Comparison of ENCODE assay signal across 18 cellular contexts in genomic region chr2:23592061-23592685, GRCh38.
DNase-seq lines count a peak whose midpoint lies in the region; ATAC-seq, FAIRE-seq and TF ChIP-seq lines count a peak whose summit lies in the region.
"Had no signal": no experiment of that assay in that cellular context is flagged by ENCODE, and none has a peak within 500 bp of the region (broad histone marks: within the 10 kb centered on the region; RNA-seq: fewer than 3 reads in every experiment).

No MANE protein-coding gene starts in this region.

- H3K4me2 ChIP-seq in mammary epithelial cell (ENCODE audit: insufficient read depth, low read depth, low read length), result no peak overlapping the region

- no peak for FAIRE-seq in RCC 7860 (lab: Jason Lieb, UNC)

- H3K27ac ChIP-seq in breast epithelium (peak overlapping the region; percentile 80 to 82), mammary epithelial cell (ENCODE audit: insufficient read depth, low read depth, low read length) (no peak overlapping the region), esophagus squamous epithelium (peak overlapping the region in 3 of 4 donors; percentile 63 to 72 (median 69)), rectal smooth muscle tissue (ENCODE audit: low read depth, low read length) (peak overlapping the region; percentile 89), upper lobe of right lung (no peak overlapping the region), vagina (no peak overlapping the region)
- H3K27ac ChIP-seq: 22Rv1 had no signal

- no peak for DNase-seq in breast epithelium (ENCODE audit: low spot score in 2 of 2)
- no peak for DNase-seq in mammary epithelial cell
- DNase-seq in esophagus squamous epithelium (lab: John Stamatoyannopoulos, UW), result no peak
- peak; percentile 55 for DNase-seq in upper lobe of right lung
- no peak for DNase-seq in vagina (ENCODE audit: extremely low spot score in 2 of 2)
- no peak for DNase-seq in RCC 7860 (ENCODE audit: low spot score)
- DNase-seq: AML-193, DMS153, GDM1, H9, KG1, MV-4-11, NCI-H1694 treated with DMSO at 0.1 percent for 48 hours, NCI-H510A, NCI-H774 had no signal

- H3K9me3 ChIP-seq in breast epithelium (no peaks in the 10 kb centered on the region), mammary epithelial cell (replicated peaks; ENCODE audit: insufficient read depth, low read length) (no peaks in the 10 kb centered on the region), esophagus squamous epithelium (no peaks in the 10 kb centered on the region), upper lobe of right lung (no peaks in the 10 kb centered on the region), vagina (no peaks in the 10 kb centered on the region)

- no TSS peak for BruUV-seq in mammary epithelial cell (replicated peaks; lab: Mats Ljungman, UMichigan)

- CTCF ChIA-PET in mammary epithelial cell (lab: Charles Lee; ENCODE audit: low non-redundant PET), result no interaction called here

- intact Hi-C loops in breast epithelium (cut with DNase I; ENCODE audit: low total_unique reads), result no loop called here
- intact Hi-C loops in mammary epithelial cell (cut with micrococcal nuclease), result loop anchor here (10.0 kb wide), 1 partner anchor 943 kb away; no protein-coding TSS in a partner anchor
- intact Hi-C loops in esophagus squamous epithelium (cut with DNase I), result no loop called here
- intact Hi-C loops in upper lobe of right lung (cut with DNase I), result no loop called here
- intact Hi-C loops in vagina (cut with DNase I), result no loop called here

- no peaks in the 10 kb centered on the region for H3K79me2 ChIP-seq in mammary epithelial cell (ENCODE audit: insufficient read depth, low read length)

- H3K27me3 ChIP-seq in breast epithelium (no peaks in the 10 kb centered on the region), mammary epithelial cell (ENCODE audit: insufficient read depth, low read length) (no peaks in the 10 kb centered on the region), esophagus squamous epithelium (no peaks in the 10 kb centered on the region), rectal smooth muscle tissue (ENCODE audit: control insufficient read depth, insufficient read depth, low read length) (no peaks in the 10 kb centered on the region), upper lobe of right lung (no peaks in the 10 kb centered on the region), vagina (no peaks in the 10 kb centered on the region)

- ATAC-seq in upper lobe of right lung, result no peak
- no peak for ATAC-seq in HG03342 (IDR thresholded peaks at IDR 0.05; ENCODE audit: unreplicated experiment)

- H3K4me1 ChIP-seq in breast epithelium (peaks cover 0 to 10% of the 10 kb centered on the region in 2 donors), mammary epithelial cell (ENCODE audit: insufficient read depth, low read length) (peaks cover 7% of the 10 kb centered on the region), esophagus squamous epithelium (peaks cover 15 to 81% (median 36%) of the 10 kb centered on the region in 3 donors), rectal smooth muscle tissue (ENCODE audit: control insufficient read depth, insufficient read depth, low read length) (peaks cover 45% of the 10 kb centered on the region), upper lobe of right lung (no peaks in the 10 kb centered on the region), vagina (peaks cover 17% of the 10 kb centered on the region)

- no peaks in the 10 kb centered on the region for H4K20me1 ChIP-seq in mammary epithelial cell (ENCODE audit: insufficient read depth, low read length)

- H3K4me3 ChIP-seq in breast epithelium (no peak overlapping the region), mammary epithelial cell (replicated peaks in 1 of 3; ENCODE audit: insufficient read depth in 1 of 3, low read depth in 2 of 3, low read length in 3 of 3) (no peak overlapping the region), esophagus squamous epithelium (no peak overlapping the region), rectal smooth muscle tissue (ENCODE audit: low read length) (no peak overlapping the region), upper lobe of right lung (no peak overlapping the region), vagina (no peak overlapping the region)

- dilution Hi-C loops in mammary epithelial cell (cut with HindIII; ENCODE audit: low sequenced_read_pairs), result no loop called here

- TF ChIP-seq POLR2A in breast epithelium (IDR thresholded peaks at IDR 0.05) (no peak), esophagus squamous epithelium (IDR thresholded peaks at IDR 0.05) (no peak), vagina (IDR thresholded peaks at IDR 0.05) (no peak)

- WGBS in mammary epithelial cell (ENCODE audit: low coverage, missing lambda C conversion rate), result 98% methylated on average over 7 of the region's 9 CpGs
- no CpG with 5 or more reads among the region's 9 CpGs for WGBS in esophagus squamous epithelium, 2 donors

- H3K9ac ChIP-seq in mammary epithelial cell (ENCODE audit: insufficient read depth, low read length) (no peak overlapping the region), rectal smooth muscle tissue (ENCODE audit: low read length) (no peak overlapping the region)

- TF ChIP-seq CTCF in breast epithelium (IDR thresholded peaks at IDR 0.05), result no peak
- TF ChIP-seq CTCF in mammary epithelial cell (conservative IDR thresholded peaks at IDR 0.05 in 1 of 2, IDR thresholded peaks at IDR 0.05 in 1 of 2; ENCODE audit: extremely low read depth in 1 of 2, insufficient read depth in 1 of 2, low read depth in 1 of 2, low read length in 2 of 2), result no peak
- TF ChIP-seq CTCF in esophagus squamous epithelium (IDR thresholded peaks at IDR 0.05), result no peak
- TF ChIP-seq CTCF in upper lobe of right lung (IDR thresholded peaks at IDR 0.05), result no peak
- no peak for TF ChIP-seq CTCF in vagina (IDR thresholded peaks at IDR 0.05)

- H3K36me3 ChIP-seq in breast epithelium (no peaks in the 10 kb centered on the region), mammary epithelial cell (ENCODE audit: insufficient read depth, low read length) (no peaks in the 10 kb centered on the region), esophagus squamous epithelium (no peaks in the 10 kb centered on the region), rectal smooth muscle tissue (ENCODE audit: control insufficient read depth, insufficient read depth, low read length) (no peaks in the 10 kb centered on the region), upper lobe of right lung (no peaks in the 10 kb centered on the region), vagina (no peaks in the 10 kb centered on the region)

- H2AFZ ChIP-seq in mammary epithelial cell (ENCODE audit: low read depth, low read length), result no peak overlapping the region

- in situ Hi-C loops in mammary epithelial cell (cut with MboI; ENCODE audit: low sequenced_read_pairs in 2 of 2), result no loop called here

Comparison
In these comparisons a context has a peak if more than half of its experiments do, and no peak if none do; other contexts are left out.
1. H3K27ac ChIP-seq: peak in breast epithelium (2 of 2), esophagus squamous epithelium (3 of 4) and rectal smooth muscle tissue (single experiment); none in mammary epithelial cell (single experiment), upper lobe of right lung (single experiment) and vagina (single experiment).